Comparison of ENCODE assay signal across 9 cellular contexts in the genomic region with DNA sequence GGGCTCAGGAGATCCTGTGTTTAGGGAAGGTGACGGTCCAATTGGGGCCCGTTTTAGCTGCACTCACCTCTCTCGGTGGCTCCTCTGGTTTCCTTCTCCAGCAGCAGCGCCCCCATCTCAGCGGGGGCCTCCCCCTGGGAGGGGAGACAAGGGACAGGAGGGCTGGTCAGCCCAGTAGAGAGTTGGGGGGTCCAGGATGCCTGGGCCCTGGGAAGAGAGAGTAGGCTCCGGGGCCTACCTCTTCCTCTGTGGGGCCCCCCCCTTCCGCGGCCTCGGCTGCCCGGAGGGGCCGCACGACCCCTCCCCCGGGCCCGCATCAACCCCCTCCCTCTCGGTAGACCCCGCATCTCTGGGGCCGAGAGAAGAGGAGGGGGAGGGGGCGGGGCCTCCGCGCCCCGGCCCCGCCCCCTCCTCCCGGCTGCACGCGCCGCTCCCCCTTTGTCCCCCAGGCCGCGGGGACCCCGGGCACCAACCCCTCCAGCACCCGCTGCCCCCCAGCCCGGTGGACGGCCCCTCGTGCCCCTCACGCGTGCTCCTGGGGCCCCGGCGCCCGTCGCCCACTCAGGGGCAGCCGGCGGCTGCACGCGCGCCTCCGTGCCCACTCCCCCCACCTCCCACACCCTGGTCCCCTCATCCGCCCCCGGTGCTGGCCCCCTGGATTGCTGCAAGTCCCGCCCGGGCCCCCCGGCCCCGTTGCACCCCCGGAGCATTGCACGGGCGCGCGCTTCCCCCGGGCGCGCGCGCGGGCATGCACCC. TPM values are rescaled to one million over a fixed set of nuclear protein-coding genes. Genes with fewer than 3 reads are reported as not detected.
DNase-seq lines count a peak whose midpoint lies in the region; ATAC-seq and TF ChIP-seq lines count a peak whose summit lies in the region.
"Had no signal": no experiment of that assay in that cellular context is flagged by ENCODE, and none has a peak within 500 bp of the region (broad histone marks: within the 10 kb centered on the region; RNA-seq: fewer than 3 reads in every experiment).

No MANE protein-coding gene starts in this region.

- 1 to 2% methylated on average over 24 to 60 of the region's 62 CpGs for WGBS in heart right ventricle, 2 donors

- H3K4me1 ChIP-seq in heart right ventricle: peaks cover 3 to 37% (median 31%) of the 10 kb centered on the region in 9 donors
- H3K4me1 ChIP-seq in skeletal muscle satellite cell (ENCODE audit: control insufficient read depth, insufficient read depth, low read length): peaks cover 32% of the 10 kb centered on the region

- peak overlapping the region; percentile 74 for H3K27ac Mint-ChIP-seq in activated CD4-positive, alpha-beta memory T cell treated with anti-CD3 and anti-CD28 coated beads for 36 hours

- H3K9me3 ChIP-seq in heart right ventricle (no peaks in the 10 kb centered on the region), skeletal muscle satellite cell (replicated peaks; ENCODE audit: low read length) (no peaks in the 10 kb centered on the region)

- peak overlapping the region; percentile 94 for H3K4me3 Mint-ChIP-seq in activated CD4-positive, alpha-beta memory T cell treated with anti-CD3 and anti-CD28 coated beads for 36 hours

- peak overlapping the region; percentile 55 to 98 (median 87) for H3K4me3 ChIP-seq in heart right ventricle
- H3K4me3 ChIP-seq in skeletal muscle satellite cell (ENCODE audit: low read length): peak overlapping the region; percentile 96

- peaks cover 7% of the 10 kb centered on the region for H3K36me3 Mint-ChIP-seq in activated CD4-positive, alpha-beta memory T cell treated with anti-CD3 and anti-CD28 coated beads for 36 hours

- peak overlapping the region; percentile 94 for H3K4me2 ChIP-seq in skeletal muscle satellite cell (ENCODE audit: low read length)

- POLR2A ChIA-PET in activated CD4-positive, alpha-beta memory T cell treated with anti-CD3 and anti-CD28 coated beads for 36 hours (lab: Charles Lee): interaction anchor here (1.0 to 3.2 kb wide), 6 partner anchors 15 to 233 kb away, joined by 3 to 15 read pairs (median 6); partner anchors contain the start of genes DXO, NELFE, NEU1 and SKIC2

- intact Hi-C loops in activated CD4-positive, alpha-beta memory T cell treated with anti-CD3 and anti-CD28 coated beads for 36 hours (cut with micrococcal nuclease): loop anchor here (1.0 to 5.0 kb wide), 4 partner anchors 34 to 232 kb away; partner anchors contain the start of genes GPANK1, NELFE and SKIC2
- intact Hi-C loops in heart right ventricle (cut with DNase I): loop anchor here in 1 of 10 donors (5.0 kb wide), 1 partner anchor 275 kb away; the partner anchor contains the start of gene PRRC2A

- no peak for TF ChIP-seq CTCF in heart right ventricle (IDR thresholded peaks at IDR 0.05)

- no peaks in the 10 kb centered on the region for H3K27me3 ChIP-seq in heart right ventricle
- H3K27me3 ChIP-seq in skeletal muscle satellite cell (ENCODE audit: control insufficient read depth, insufficient read depth, low read length): no peaks in the 10 kb centered on the region

- H3K36me3 ChIP-seq in heart right ventricle (peaks cover 0 to 45% (median 9%) of the 10 kb centered on the region in 9 donors), skeletal muscle satellite cell (ENCODE audit: insufficient read depth, low read length) (peaks cover 21% of the 10 kb centered on the region)

- H3K27me3 Mint-ChIP-seq in activated CD4-positive, alpha-beta memory T cell treated with anti-CD3 and anti-CD28 coated beads for 36 hours: no peaks in the 10 kb centered on the region

- DNase-seq in NCI-H748 (lab: John Stamatoyannopoulos, UW; ENCODE audit: unreplicated experiment): peak; percentile 52
- no peak for DNase-seq in NCI-H748 treated with DMSO at 0.1 percent for 48 hours (lab: John Stamatoyannopoulos, UW)
- peak; percentile 15 for DNase-seq in activated CD4-positive, alpha-beta memory T cell treated with anti-CD3 and anti-CD28 coated beads for 36 hours
- no peak for DNase-seq in heart right ventricle
- no peak for DNase-seq in central memory CD4-positive, alpha-beta T cell
- no peak for DNase-seq in cerebellar nuclear complex (lab: John Stamatoyannopoulos, UW)
- DNase-seq in stimulated activated CD4-positive, alpha-beta T cell treated with anti-CD3 and anti-CD28 coated beads, Interleukin-12 subunit alpha, Interleukin-12 subunit beta, amount 100 ng/mL, for 4 hours: no peak

- no peaks in the 10 kb centered on the region for H3K9me3 Mint-ChIP-seq in activated CD4-positive, alpha-beta memory T cell treated with anti-CD3 and anti-CD28 coated beads for 36 hours

- CTCF ChIA-PET in activated CD4-positive, alpha-beta memory T cell treated with anti-CD3 and anti-CD28 coated beads for 36 hours (lab: Charles Lee): interaction anchor here (1.6 to 1.9 kb wide), 3 partner anchors 7 to 66 kb away, joined by 5 to 18 read pairs (median 6); no protein-coding TSS in a partner anchor

- peak overlapping the region in 9 of 10 donors; percentile 55 to 90 (median 87) for H3K27ac ChIP-seq in heart right ventricle

- ATAC-seq in heart right ventricle: peak in 1 of 8 donors; percentile 12

- peaks cover 29% of the 10 kb centered on the region for H3K4me1 Mint-ChIP-seq in activated CD4-positive, alpha-beta memory T cell treated with anti-CD3 and anti-CD28 coated beads for 36 hours (ENCODE audit: low read depth)

- H3K9ac ChIP-seq in skeletal muscle satellite cell (ENCODE audit: low read depth, low read length): peak overlapping the region; percentile 85

RNA-seq across cellular contexts. Expression of gene EHMT2, which starts 0.5 kb away (rescaled TPM):
- total RNA-seq in activated CD4-positive, alpha-beta memory T cell treated with anti-CD3 and anti-CD28 coated beads for 36 hours: 10 to 100 TPM; 45.5 to 46.0 TPM
- 10 to 100 TPM in 9 of 10 donors, 1 to 10 TPM in 1; 6.4 to 18.7 (median 14.2) TPM for total RNA-seq in heart right ventricle
- polyA plus RNA-seq in heart right ventricle: 10 to 100 TPM; 13.2 to 21.7 TPM
- 33.9 and 36.5 TPM in 2 replicates for total RNA-seq in skeletal muscle satellite cell (2012; rRNA removed)

RNA-seq across cellular contexts. Expression of gene ZBTB12, which starts 4.9 kb away (rescaled TPM):
- total RNA-seq in activated CD4-positive, alpha-beta memory T cell treated with anti-CD3 and anti-CD28 coated beads for 36 hours: 1 to 10 TPM; 1.8 to 2.0 TPM
- total RNA-seq in heart right ventricle: 1 to 10 TPM; 1.5 to 4.9 (median 2.8) TPM
- polyA plus RNA-seq in heart right ventricle: 1 to 10 TPM; 2.0 TPM
- 1.3 and 1.5 TPM in 2 replicates for total RNA-seq in skeletal muscle satellite cell (2012; rRNA removed)

RNA-seq across cellular contexts. Expression of gene SLC44A4, which starts 18.2 kb away (rescaled TPM):
- total RNA-seq in activated CD4-positive, alpha-beta memory T cell treated with anti-CD3 and anti-CD28 coated beads for 36 hours: under 1 TPM in 1 of 2 experiments, not detected in 1; 0.17 TPM
- under 1 TPM in 2 of 10 donors, not detected in 8; 0.14 to 0.24 TPM for total RNA-seq in heart right ventricle
- under 1 TPM in 1 of 2 donors, not detected in 1; 0.03 TPM for polyA plus RNA-seq in heart right ventricle
- under 0.01 TPM in 2 replicates for total RNA-seq in skeletal muscle satellite cell (2012; rRNA removed)
- total RNA-seq: Daoy had no signal

RNA-seq across cellular contexts. Expression of gene C2, which starts 30.5 kb away (rescaled TPM):
- total RNA-seq in activated CD4-positive, alpha-beta memory T cell treated with anti-CD3 and anti-CD28 coated beads for 36 hours: 1 to 10 TPM in 1 of 2 experiments, under 1 TPM in 1; 0.97 to 1.0 TPM
- 10 to 100 TPM in 2 of 10 donors, 1 to 10 TPM in 8; 2.0 to 63.0 (median 4.2) TPM for total RNA-seq in heart right ventricle
- 1 to 10 TPM; 1.1 to 1.7 TPM for polyA plus RNA-seq in heart right ventricle
- 0.51 and 1.7 TPM in 2 replicates for total RNA-seq in skeletal muscle satellite cell (2012; rRNA removed)

RNA-seq across cellular contexts. Expression of gene NEU1, which starts 34.4 kb away (rescaled TPM):
- 10 to 100 TPM; 13.0 to 13.4 TPM for total RNA-seq in activated CD4-positive, alpha-beta memory T cell treated with anti-CD3 and anti-CD28 coated beads for 36 hours
- 10 to 100 TPM; 18.1 to 32.4 (median 22.3) TPM for total RNA-seq in heart right ventricle
- polyA plus RNA-seq in heart right ventricle: 10 to 100 TPM; 15.7 to 48.0 TPM
- 37.8 and 58.8 TPM in 2 replicates for total RNA-seq in skeletal muscle satellite cell (2012; rRNA removed)

Comparison
In these comparisons a context has a peak if more than half of its experiments do, and no peak if none do; other contexts are left out.
1. DNase-seq: peak in NCI-H748 (single experiment) and activated CD4-positive, alpha-beta memory T cell treated with anti-CD3 and anti-CD28 coated beads for 36 hours (single experiment); none in NCI-H748 treated with DMSO at 0.1 percent for 48 hours (single experiment), heart right ventricle (0 of 2), central memory CD4-positive, alpha-beta T cell (single experiment), cerebellar nuclear complex (0 of 2) and stimulated activated CD4-positive, alpha-beta T cell treated with anti-CD3 and anti-CD28 coated beads, Interleukin-12 subunit alpha, Interleukin-12 subunit beta, amount 100 ng/mL, for 4 hours (single experiment).